Comparison of ENCODE assay signal across 1 cellular context in genomic region chr21:41634858-41635257, GRCh38.
TF ChIP-seq lines count a peak whose summit lies in the region.

No MANE protein-coding gene starts in this region.

TF ChIP-seq in GM12878, 131 proteins besides CTCF, POLR2A, EP300 and RAD21 (continued from another document):
- TF ChIP-seq, protein P1, sequence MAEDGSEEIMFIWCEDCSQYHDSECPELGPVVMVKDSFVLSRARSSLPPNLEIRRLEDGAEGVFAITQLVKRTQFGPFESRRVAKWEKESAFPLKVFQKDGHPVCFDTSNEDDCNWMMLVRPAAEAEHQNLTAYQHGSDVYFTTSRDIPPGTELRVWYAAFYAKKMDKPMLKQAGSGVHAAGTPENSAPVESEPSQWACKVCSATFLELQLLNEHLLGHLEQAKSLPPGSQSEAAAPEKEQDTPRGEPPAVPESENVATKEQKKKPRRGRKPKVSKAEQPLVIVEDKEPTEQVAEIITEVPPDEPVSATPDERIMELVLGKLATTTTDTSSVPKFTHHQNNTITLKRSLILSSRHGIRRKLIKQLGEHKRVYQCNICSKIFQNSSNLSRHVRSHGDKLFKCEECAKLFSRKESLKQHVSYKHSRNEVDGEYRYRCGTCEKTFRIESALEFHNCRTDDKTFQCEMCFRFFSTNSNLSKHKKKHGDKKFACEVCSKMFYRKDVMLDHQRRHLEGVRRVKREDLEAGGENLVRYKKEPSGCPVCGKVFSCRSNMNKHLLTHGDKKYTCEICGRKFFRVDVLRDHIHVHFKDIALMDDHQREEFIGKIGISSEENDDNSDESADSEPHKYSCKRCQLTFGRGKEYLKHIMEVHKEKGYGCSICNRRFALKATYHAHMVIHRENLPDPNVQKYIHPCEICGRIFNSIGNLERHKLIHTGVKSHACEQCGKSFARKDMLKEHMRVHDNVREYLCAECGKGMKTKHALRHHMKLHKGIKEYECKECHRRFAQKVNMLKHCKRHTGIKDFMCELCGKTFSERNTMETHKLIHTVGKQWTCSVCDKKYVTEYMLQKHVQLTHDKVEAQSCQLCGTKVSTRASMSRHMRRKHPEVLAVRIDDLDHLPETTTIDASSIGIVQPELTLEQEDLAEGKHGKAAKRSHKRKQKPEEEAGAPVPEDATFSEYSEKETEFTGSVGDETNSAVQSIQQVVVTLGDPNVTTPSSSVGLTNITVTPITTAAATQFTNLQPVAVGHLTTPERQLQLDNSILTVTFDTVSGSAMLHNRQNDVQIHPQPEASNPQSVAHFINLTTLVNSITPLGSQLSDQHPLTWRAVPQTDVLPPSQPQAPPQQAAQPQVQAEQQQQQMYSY (CRISPR knock-in tag; IDR thresholded peaks at IDR 0.05), result no peak
